In the genomic region with DNA sequence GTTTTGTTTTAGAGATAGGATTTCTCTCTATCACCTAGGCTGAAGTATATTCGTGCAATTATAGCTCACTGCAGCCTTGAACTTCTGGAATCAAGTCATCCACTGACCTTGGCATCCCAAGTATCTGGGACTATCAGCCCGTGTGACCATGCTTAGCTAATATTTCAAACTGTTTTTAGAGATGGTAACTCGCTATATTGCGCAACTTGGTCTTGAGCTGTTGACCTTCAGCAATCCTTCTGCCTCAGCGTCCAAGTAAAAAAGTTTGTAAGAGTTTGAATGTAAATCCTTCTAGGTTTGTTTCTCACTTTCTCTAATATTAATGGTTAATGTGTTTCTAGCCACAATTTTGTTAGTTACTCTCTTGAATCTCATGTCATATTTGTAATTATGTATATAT, we compare ENCODE assay signal across 2 cellular contexts.
TF ChIP-seq lines count a peak whose summit lies in the region.

No MANE protein-coding gene starts in this region.

TF ChIP-seq in HepG2, 621 proteins besides CTCF, POLR2A, EP300 and RAD21:
- TF ChIP-seq CEBPB (IDR thresholded peaks at IDR 0.05; ENCODE audit: borderline replicate concordance, low read depth, low read length), result peak; percentile 82
- no peak for TF ChIP-seq HOXD1 (CRISPR knock-in tag; IDR thresholded peaks at IDR 0.05)
- no peak for TF ChIP-seq ATF7-NPFF (CRISPR knock-in tag; IDR thresholded peaks at IDR 0.05; ENCODE audit: low read depth)
- TF ChIP-seq CEBPG (CRISPR knock-in tag; IDR thresholded peaks at IDR 0.05), result 0 out of 2 replicates have a peak, but pooled peaks have one; percentile 26
- TF ChIP-seq, protein P1, sequence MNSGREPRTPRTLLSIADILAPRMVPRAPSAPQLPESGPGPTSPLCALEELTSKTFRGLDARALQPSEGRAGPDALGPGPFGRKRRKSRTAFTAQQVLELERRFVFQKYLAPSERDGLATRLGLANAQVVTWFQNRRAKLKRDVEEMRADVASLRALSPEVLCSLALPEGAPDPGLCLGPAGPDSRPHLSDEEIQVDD (CRISPR knock-in tag; IDR thresholded peaks at IDR 0.05; ENCODE audit: borderline replicate concordance), result no peak
- TF ChIP-seq, protein P2, sequence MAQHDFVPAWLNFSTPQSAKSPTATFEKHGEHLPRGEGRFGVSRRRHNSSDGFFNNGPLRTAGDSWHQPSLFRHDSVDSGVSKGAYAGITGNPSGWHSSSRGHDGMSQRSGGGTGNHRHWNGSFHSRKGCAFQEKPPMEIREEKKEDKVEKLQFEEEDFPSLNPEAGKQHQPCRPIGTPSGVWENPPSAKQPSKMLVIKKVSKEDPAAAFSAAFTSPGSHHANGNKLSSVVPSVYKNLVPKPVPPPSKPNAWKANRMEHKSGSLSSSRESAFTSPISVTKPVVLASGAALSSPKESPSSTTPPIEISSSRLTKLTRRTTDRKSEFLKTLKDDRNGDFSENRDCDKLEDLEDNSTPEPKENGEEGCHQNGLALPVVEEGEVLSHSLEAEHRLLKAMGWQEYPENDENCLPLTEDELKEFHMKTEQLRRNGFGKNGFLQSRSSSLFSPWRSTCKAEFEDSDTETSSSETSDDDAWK (CRISPR knock-in tag; IDR thresholded peaks at IDR 0.05), result no peak
- no peak for TF ChIP-seq MZF1 (CRISPR knock-in tag; IDR thresholded peaks at IDR 0.05; ENCODE audit: borderline replicate concordance)
- TF ChIP-seq HDAC1 (CRISPR knock-in tag; IDR thresholded peaks at IDR 0.05), result no peak
- no peak for TF ChIP-seq NFIB (CRISPR knock-in tag; IDR thresholded peaks at IDR 0.05; ENCODE audit: borderline replicate concordance)
- TF ChIP-seq, protein P3, sequence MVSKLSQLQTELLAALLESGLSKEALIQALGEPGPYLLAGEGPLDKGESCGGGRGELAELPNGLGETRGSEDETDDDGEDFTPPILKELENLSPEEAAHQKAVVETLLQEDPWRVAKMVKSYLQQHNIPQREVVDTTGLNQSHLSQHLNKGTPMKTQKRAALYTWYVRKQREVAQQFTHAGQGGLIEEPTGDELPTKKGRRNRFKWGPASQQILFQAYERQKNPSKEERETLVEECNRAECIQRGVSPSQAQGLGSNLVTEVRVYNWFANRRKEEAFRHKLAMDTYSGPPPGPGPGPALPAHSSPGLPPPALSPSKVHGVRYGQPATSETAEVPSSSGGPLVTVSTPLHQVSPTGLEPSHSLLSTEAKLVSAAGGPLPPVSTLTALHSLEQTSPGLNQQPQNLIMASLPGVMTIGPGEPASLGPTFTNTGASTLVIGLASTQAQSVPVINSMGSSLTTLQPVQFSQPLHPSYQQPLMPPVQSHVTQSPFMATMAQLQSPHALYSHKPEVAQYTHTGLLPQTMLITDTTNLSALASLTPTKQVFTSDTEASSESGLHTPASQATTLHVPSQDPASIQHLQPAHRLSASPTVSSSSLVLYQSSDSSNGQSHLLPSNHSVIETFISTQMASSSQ (IDR thresholded peaks at IDR 0.05; ENCODE audit: low read depth), result no peak
- TF ChIP-seq, protein P3 (CRISPR knock-in tag; IDR thresholded peaks at IDR 0.05; ENCODE audit: borderline replicate concordance), result no peak
- no peak for TF ChIP-seq ZNF644 (CRISPR knock-in tag; IDR thresholded peaks at IDR 0.05; ENCODE audit: low read depth)
- TF ChIP-seq REXO4 (CRISPR knock-in tag; IDR thresholded peaks at IDR 0.05; ENCODE audit: borderline replicate concordance), result no peak

TF ChIP-seq in H1, 55 proteins besides CTCF, POLR2A, EP300 and RAD21:
- TF ChIP-seq TAF7 (optimal IDR thresholded peaks at IDR 0.05; ENCODE audit: borderline replicate concordance, low read depth, low read length) (no peak), EZH2 (IDR thresholded peaks at IDR 0.05; ENCODE audit: low read depth, low read length, severe bottlenecking) (no peak), NRF1 (IDR thresholded peaks at IDR 0.05; ENCODE audit: low read depth, low read length) (no peak), FOSL1 (IDR thresholded peaks at IDR 0.05; ENCODE audit: insufficient read depth, low read depth, low read length) (no peak), CEBPB (IDR thresholded peaks at IDR 0.05; ENCODE audit: low read depth, low read length) (peak; percentile 96), SP2 (IDR thresholded peaks at IDR 0.05; ENCODE audit: low read length) (no peak)
- TF ChIP-seq, protein P4, sequence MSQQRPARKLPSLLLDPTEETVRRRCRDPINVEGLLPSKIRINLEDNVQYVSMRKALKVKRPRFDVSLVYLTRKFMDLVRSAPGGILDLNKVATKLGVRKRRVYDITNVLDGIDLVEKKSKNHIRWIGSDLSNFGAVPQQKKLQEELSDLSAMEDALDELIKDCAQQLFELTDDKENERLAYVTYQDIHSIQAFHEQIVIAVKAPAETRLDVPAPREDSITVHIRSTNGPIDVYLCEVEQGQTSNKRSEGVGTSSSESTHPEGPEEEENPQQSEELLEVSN (IDR thresholded peaks at IDR 0.05), result no peak
